9 cellular contexts compared by ENCODE assay signal in genomic region chr2:230668184-230668938, GRCh38. TPM values are rescaled to one million over a fixed set of nuclear protein-coding genes. Genes with fewer than 3 reads are reported as not detected.
DNase-seq lines count a peak whose midpoint lies in the region; ATAC-seq, FAIRE-seq and TF ChIP-seq lines count a peak whose summit lies in the region.
"Had no signal": no experiment of that assay in that cellular context is flagged by ENCODE, and none has a peak within 500 bp of the region (broad histone marks: within the 10 kb centered on the region; RNA-seq: fewer than 3 reads in every experiment).

No MANE protein-coding gene starts in this region.

- no peaks in the 10 kb centered on the region for H3K79me2 ChIP-seq in HepG2 (ENCODE audit: insufficient read depth, low read length)

- H2AFZ ChIP-seq in HepG2 (ENCODE audit: low read length): no peak overlapping the region

- POLR2A ChIA-PET in HepG2 (lab: Yijun Ruan, JAX): no interaction called here

- TF ChIP-seq POLR2A in right lobe of liver (IDR thresholded peaks at IDR 0.05) (no peak), HepG2 (IDR thresholded peaks at IDR 0.05; ENCODE audit: insufficient read depth in 1 of 2, low read depth in 2 of 2, low read length in 2 of 2) (no peak)

- no TSS peak for BruUV-seq in HepG2 (replicated peaks; lab: Mats Ljungman, UMichigan)

- no peaks in the 10 kb centered on the region for H3K9me3 ChIP-seq in right lobe of liver
- no peaks in the 10 kb centered on the region for H3K9me3 ChIP-seq in HepG2 (ENCODE audit: low read length)
- no peaks in the 10 kb centered on the region for H3K9me3 ChIP-seq in psoas muscle

- no peak overlapping the region for H3K27ac ChIP-seq in right lobe of liver
- H3K27ac ChIP-seq in HepG2 (ENCODE audit: extremely low read length, insufficient read depth, low read length): no peak overlapping the region
- H3K27ac ChIP-seq in psoas muscle: peak overlapping the region; percentile 85

- in situ Hi-C loops in HepG2 (cut with HindIII; ENCODE audit: extremely low pct_ligation_motif_present, low pct_unique_long_range_greater_than_20kb): no loop called here

- DNase-seq in right lobe of liver: no peak
- DNase-seq in HepG2 (ENCODE audit: low spot score): no peak
- peak; percentile 40 to 62 for DNase-seq in NOMO-1 (lab: John Stamatoyannopoulos, UW; ENCODE audit: unreplicated experiment in 2 of 2)
- DNase-seq in choroid plexus epithelial cell (ENCODE audit: low read depth): peak; percentile 50
- DNase-seq in psoas muscle: peak; percentile 55 to 87
- DNase-seq in effector CD8-positive, alpha-beta T cell (lab: John Stamatoyannopoulos, UW): no peak
- DNase-seq in NCI-H2227 treated with DMSO at 0.1 percent for 48 hours (lab: John Stamatoyannopoulos, UW): no peak

- no peaks in the 10 kb centered on the region for H4K20me1 ChIP-seq in HepG2 (ENCODE audit: insufficient read depth, low read length)

- no peak overlapping the region for H3K4me2 ChIP-seq in HepG2 (ENCODE audit: low read depth, low read length)

- TF ChIP-seq EP300 in HepG2 (IDR thresholded peaks at IDR 0.05; ENCODE audit: low read depth in 2 of 2, low read length in 2 of 2) (no peak), HepG2 (CRISPR knock-in tag; IDR thresholded peaks at IDR 0.05; ENCODE audit: borderline replicate concordance) (no peak)

- intact Hi-C loops in right lobe of liver (cut with DNase I): no loop called here
- intact Hi-C loops in HepG2 (cut with micrococcal nuclease; ENCODE audit: unreplicated experiment): no loop called here
- intact Hi-C loops in psoas muscle (cut with DNase I): loop anchor here in 1 of 2 donors (2.0 kb wide), 1 partner anchor 44 kb away; the partner anchor contains the start of gene CAB39

- H3K36me3 ChIP-seq in right lobe of liver: no peaks in the 10 kb centered on the region
- no peaks in the 10 kb centered on the region for H3K36me3 ChIP-seq in HepG2 (replicated peaks in 1 of 2; ENCODE audit: control insufficient read depth in 1 of 2, insufficient read depth in 2 of 2, low read length in 2 of 2)
- no peaks in the 10 kb centered on the region for H3K36me3 ChIP-seq in psoas muscle (ENCODE audit: insufficient read depth in 1 of 2, low read depth in 1 of 2)

- no peak for TF ChIP-seq CTCF in right lobe of liver (IDR thresholded peaks at IDR 0.05)
- TF ChIP-seq CTCF in HepG2 (CRISPR knock-in tag; IDR thresholded peaks at IDR 0.05): no peak
- no peak for TF ChIP-seq CTCF in choroid plexus epithelial cell (conservative IDR thresholded peaks at IDR 0.05; ENCODE audit: low read depth, low read length)
- no peak for TF ChIP-seq CTCF in psoas muscle (IDR thresholded peaks at IDR 0.05)

- no peak overlapping the region for H3K9ac ChIP-seq in HepG2 (ENCODE audit: insufficient read depth, low read depth, low read length)

- peak; percentile 23 to 51 (median 46) for ATAC-seq in right lobe of liver
- ATAC-seq in HepG2: no peak
- ATAC-seq in HG02870 (IDR thresholded peaks at IDR 0.05; ENCODE audit: unreplicated experiment): peak; percentile 49
- peak; percentile 88 to 93 (median 92) for ATAC-seq in psoas muscle

- FAIRE-seq in HepG2 (lab: Jason Lieb, UNC): no peak
- FAIRE-seq: G401.6 had no signal

- no peak overlapping the region for H3K4me3 ChIP-seq in right lobe of liver
- no peak overlapping the region for H3K4me3 ChIP-seq in HepG2 (replicated peaks in 1 of 3; ENCODE audit: insufficient read depth in 1 of 3, low read depth in 2 of 3, low read length in 3 of 3)
- H3K4me3 ChIP-seq in choroid plexus epithelial cell (ENCODE audit: low read depth, low read length): no peak overlapping the region
- no peak overlapping the region for H3K4me3 ChIP-seq in psoas muscle

- H3K4me1 ChIP-seq in right lobe of liver (no peaks in the 10 kb centered on the region), HepG2 (ENCODE audit: insufficient read depth, low read length) (peaks cover 11% of the 10 kb centered on the region), psoas muscle (peaks cover 64% of the 10 kb centered on the region)

- WGBS in right lobe of liver (ENCODE audit: insufficient coverage, low coverage, low lambda C conversion rate, missing lambda C conversion rate): 59% methylated on average over 5 of the region's 12 CpGs
- 39% methylated on average over 12 of the region's 12 CpGs for WGBS in HepG2 (ENCODE audit: low lambda C conversion rate)
- WGBS in psoas muscle, 3 donors: 39 to 57% (median 40%) methylated on average over 12 of the region's 12 CpGs

- CTCF ChIA-PET in HepG2 (lab: Yijun Ruan, JAX; ENCODE audit: low intra/inter-chr PET ratio, low total read pairs): no interaction called here

- TF ChIP-seq RAD21 in HepG2 (CRISPR knock-in tag; IDR thresholded peaks at IDR 0.05): no peak

- no peaks in the 10 kb centered on the region for H3K27me3 ChIP-seq in right lobe of liver
- H3K27me3 ChIP-seq in HepG2 (ENCODE audit: control insufficient read depth in 1 of 2, insufficient read depth in 2 of 2, low read length in 2 of 2): peaks cover 1 to 28% of the 10 kb centered on the region in 2 experiments; a peak in 1 of 5 replicates
- no peaks in the 10 kb centered on the region for H3K27me3 ChIP-seq in psoas muscle (ENCODE audit: insufficient read depth in 3 of 3, low read length in 2 of 3)

TF ChIP-seq in HepG2, 621 proteins besides CTCF, POLR2A, EP300 and RAD21 (continues in another document):
- TF ChIP-seq HMGXB4 (CRISPR knock-in tag; IDR thresholded peaks at IDR 0.05; ENCODE audit: borderline replicate concordance in 1 of 2, low read depth in 1 of 2) (no peak), ZNF274 (CRISPR knock-in tag; IDR thresholded peaks at IDR 0.05) (no peak), MYNN (CRISPR knock-in tag; IDR thresholded peaks at IDR 0.05; ENCODE audit: low read depth) (no peak), MIER3 (CRISPR knock-in tag; IDR thresholded peaks at IDR 0.05; ENCODE audit: borderline replicate concordance) (no peak), ZNF839 (CRISPR knock-in tag; IDR thresholded peaks at IDR 0.05; ENCODE audit: borderline replicate concordance) (no peak), STAT6 (CRISPR knock-in tag; IDR thresholded peaks at IDR 0.05; ENCODE audit: borderline replicate concordance) (no peak)

RNA-seq across cellular contexts. Expression of gene CAB39, which starts 44.3 kb away (rescaled TPM):
- total RNA-seq in right lobe of liver: 10 to 100 TPM; 25.3 to 32.4 (median 27.8) TPM
- total RNA-seq in HepG2 (2016; rRNA removed; fragmentation: Illumina TruSeq; extraction: Trizol): 45.3 and 59.5 TPM in 2 replicates
- 9.2 and 9.7 TPM in 2 replicates for total RNA-seq in HepG2 (2016; cell fraction: cytosol; rRNA removed; fragmentation: Illumina TruSeq; extraction: Trizol; ENCODE audit: low read depth)
- total RNA-seq in HepG2 (2016; cell fraction: insoluble cytoplasmic fraction; rRNA removed; fragmentation: Illumina TruSeq; extraction: Trizol): 46.6 and 55.2 TPM in 2 replicates
- total RNA-seq in HepG2 (2016; cell fraction: membrane; rRNA removed; fragmentation: Illumina TruSeq; extraction: Trizol): 21.6 and 23.9 TPM in 2 replicates
- 33.9 and 39.0 TPM in 2 replicates for total RNA-seq in HepG2 (2016; cell fraction: nucleus; rRNA removed; fragmentation: Illumina TruSeq; extraction: Trizol)
- 18.8 and 19.3 TPM in 2 replicates for polyA plus RNA-seq in HepG2 (2011; rRNA removed)
- 8.2 and 15.0 TPM in 2 replicates for polyA plus RNA-seq in HepG2 (2011; cell fraction: cytosol; rRNA removed)
- 10.7 and 15.8 TPM in 2 replicates for polyA plus RNA-seq in HepG2 (2011; cell fraction: nucleus; rRNA removed)
- 26.1 and 26.8 TPM in 2 replicates for polyA plus RNA-seq in HepG2 (2012)
- polyA plus RNA-seq in HepG2 (2016; cell fraction: cytosol; fragmentation: Illumina TruSeq; extraction: Trizol; ENCODE audit: low read depth): 2.2 and 2.5 TPM in 2 replicates
- polyA plus RNA-seq in HepG2 (2016; cell fraction: insoluble cytoplasmic fraction; fragmentation: Illumina TruSeq; extraction: Trizol; ENCODE audit: low read depth): 44.1 and 46.7 TPM in 2 replicates
- polyA plus RNA-seq in HepG2 (2016; cell fraction: membrane; fragmentation: Illumina TruSeq; extraction: Trizol; ENCODE audit: low read depth): 10.7 and 11.2 TPM in 2 replicates
- 30.1 and 35.6 TPM in 2 replicates for polyA plus RNA-seq in HepG2 (2016; cell fraction: nucleus; fragmentation: Illumina TruSeq; extraction: Trizol; ENCODE audit: insufficient read depth, low read depth)
- 20.0 and 27.9 TPM in 2 replicates for polyA minus RNA-seq in HepG2 (2011; rRNA and poly(A)+ RNA removed; ENCODE audit: low replicate concordance)
- polyA minus RNA-seq in HepG2 (2011; cell fraction: cytosol; rRNA and poly(A)+ RNA removed): 24.9 and 29.5 TPM in 2 replicates
- 29.0 and 50.4 TPM in 2 replicates for polyA minus RNA-seq in HepG2 (2011; cell fraction: nucleus; rRNA and poly(A)+ RNA removed)
- 100 to 1,000 TPM; 107 to 139 (median 128) TPM for total RNA-seq in psoas muscle
- 100 to 1,000 TPM in 1 of 3 donors, 10 to 100 TPM in 2; 36.0 to 166 (median 55.3) TPM for polyA plus RNA-seq in psoas muscle

Comparison
In these comparisons a context has a peak if more than half of its experiments do, and no peak if none do; other contexts are left out.
1. DNase-seq: peak in NOMO-1 (2 of 2), choroid plexus epithelial cell (single experiment) and psoas muscle (2 of 2); none in right lobe of liver (0 of 3), HepG2 (single experiment), effector CD8-positive, alpha-beta T cell (single experiment) and NCI-H2227 treated with DMSO at 0.1 percent for 48 hours (single experiment).